ENCODE assay signal across 12 cellular contexts in the genomic region with DNA sequence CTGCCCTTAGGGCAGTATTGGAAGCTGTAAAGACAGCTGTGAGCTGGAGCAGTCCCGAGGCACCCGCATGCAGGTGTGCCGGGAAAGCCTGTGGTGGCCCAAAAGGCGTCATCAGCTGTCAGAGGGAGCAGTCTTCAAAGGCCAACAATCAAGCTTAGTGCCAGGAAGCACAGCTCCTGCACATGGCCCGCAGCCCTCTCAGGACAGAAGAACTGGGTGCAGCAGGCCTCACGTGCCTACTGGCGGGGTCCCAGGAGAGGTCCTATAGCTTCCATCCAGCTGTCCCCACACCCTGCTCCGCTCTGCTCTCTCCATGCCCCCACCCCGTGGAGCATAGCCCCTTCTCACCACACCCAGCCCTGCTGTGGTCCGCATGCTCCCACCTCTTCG.
DNase-seq lines count a peak whose midpoint lies in the region; ATAC-seq and TF ChIP-seq lines count a peak whose summit lies in the region.
"Had no signal": no experiment of that assay in that cellular context is flagged by ENCODE, and none has a peak within 500 bp of the region (broad histone marks: within the 10 kb centered on the region; RNA-seq: fewer than 3 reads in every experiment).

No MANE protein-coding gene starts in this region.

- H3K4me1 Mint-ChIP-seq in naive B cell, result peaks cover 0 to 29% (median 26%) of the 10 kb centered on the region in 3 donors

- H3K36me3 ChIP-seq in right atrium auricular region, result no peaks in the 10 kb centered on the region
- no peaks in the 10 kb centered on the region for H3K36me3 ChIP-seq in lower lobe of right lung

- no peak overlapping the region for H3K4me3 ChIP-seq in right atrium auricular region
- H3K4me3 ChIP-seq in lower lobe of right lung, result no peak overlapping the region

- peak overlapping the region in 2 of 8 donors; percentile 6 to 20 for H3K4me3 Mint-ChIP-seq in naive B cell

- TF ChIP-seq CTCF in right atrium auricular region (IDR thresholded peaks at IDR 0.05) (no peak), GM10266 (IDR thresholded peaks at IDR 0.05; ENCODE audit: control insufficient read depth, insufficient read depth, low read depth, missing control alignments) (no peak), lower lobe of right lung (IDR thresholded peaks at IDR 0.05) (no peak)

- H3K9me3 Mint-ChIP-seq in naive B cell, result peaks cover 0 to 3% (median 0%) of the 10 kb centered on the region in 7 donors
- H3K9me3 Mint-ChIP-seq: activated T-helper 2 cell treated with anti-CD3 and anti-CD28 coated beads, Interferon-gamma antibody, Interleukin-2, Interleukin-4, amounts not matched to agents 10 μg/mL and 5 μg/mL and 100 μg/mL, durations not matched to agents 14 hours and 24 hours and 36 hours had no signal

- no peaks in the 10 kb centered on the region for H3K27me3 Mint-ChIP-seq in naive B cell

- H3K4me1 ChIP-seq in right atrium auricular region (peaks cover 0 to 10% of the 10 kb centered on the region in 2 donors), lower lobe of right lung (peaks cover 14% of the 10 kb centered on the region)

- intact Hi-C loops in Right ventricle myocardium inferior (cut with DNase I), result no loop called here
- intact Hi-C loops in lower lobe of right lung (cut with DNase I), result no loop called here

- H3K9me3 ChIP-seq in right atrium auricular region (no peaks in the 10 kb centered on the region), lower lobe of right lung (no peaks in the 10 kb centered on the region)

- no peaks in the 10 kb centered on the region for H3K27me3 ChIP-seq in right atrium auricular region
- no peaks in the 10 kb centered on the region for H3K27me3 ChIP-seq in lower lobe of right lung (ENCODE audit: low read depth)

- DNase-seq in right atrium auricular region (ENCODE audit: low spot score), result peak; percentile 44
- DNase-seq in Right ventricle myocardium inferior (ENCODE audit: missing footprints), result no peak
- peak; percentile 35 for DNase-seq in activated CD4-positive, alpha-beta T cell treated with anti-CD3 and anti-CD28 coated beads, Interleukin-2, amount 50 U/mL, for 1 hour
- DNase-seq in naive B cell, result peak; percentile 46
- DNase-seq in iPS-NIHi11 (ENCODE audit: low spot score), result no peak
- DNase-seq in LoVo (ENCODE audit: low spot score), result no peak
- no peak for DNase-seq in GM10266 (ENCODE audit: extremely low spot score)
- no peak for DNase-seq in lower lobe of right lung
- DNase-seq: EL, left cardiac atrium, NCI-H446 treated with DMSO at 0.1 percent for 48 hours had no signal

- peak overlapping the region in 3 of 6 donors; percentile 3 to 73 (median 68) for H3K27ac Mint-ChIP-seq in naive B cell
- H3K27ac Mint-ChIP-seq: activated T-helper 2 cell treated with anti-CD3 and anti-CD28 coated beads, Interferon-gamma antibody, Interleukin-2, Interleukin-4, amounts not matched to agents 10 μg/mL and 5 μg/mL and 100 μg/mL, durations not matched to agents 14 hours and 24 hours and 36 hours had no signal

- no peaks in the 10 kb centered on the region for H3K36me3 Mint-ChIP-seq in naive B cell

- no peak overlapping the region for H3K27ac ChIP-seq in right atrium auricular region
- H3K27ac ChIP-seq in lower lobe of right lung, result no peak overlapping the region

- ATAC-seq in Right ventricle myocardium inferior (no peak), naive B cell (ENCODE audit: low read depth in 2 of 2) (peak; percentile 31 to 61), lower lobe of right lung (no peak)
- ATAC-seq: left cardiac atrium had no signal

Comparison
In these comparisons a context has a peak if more than half of its experiments do, and no peak if none do; other contexts are left out.
1. DNase-seq: peak in right atrium auricular region (single experiment), activated CD4-positive, alpha-beta T cell treated with anti-CD3 and anti-CD28 coated beads, Interleukin-2, amount 50 U/mL, for 1 hour (single experiment) and naive B cell (single experiment); none in Right ventricle myocardium inferior (single experiment), iPS-NIHi11 (single experiment), LoVo (single experiment), GM10266 (single experiment) and lower lobe of right lung (single experiment).
2. ATAC-seq: peak in naive B cell (2 of 2); none in Right ventricle myocardium inferior (single experiment) and lower lobe of right lung (0 of 2).